In the genomic region with DNA sequence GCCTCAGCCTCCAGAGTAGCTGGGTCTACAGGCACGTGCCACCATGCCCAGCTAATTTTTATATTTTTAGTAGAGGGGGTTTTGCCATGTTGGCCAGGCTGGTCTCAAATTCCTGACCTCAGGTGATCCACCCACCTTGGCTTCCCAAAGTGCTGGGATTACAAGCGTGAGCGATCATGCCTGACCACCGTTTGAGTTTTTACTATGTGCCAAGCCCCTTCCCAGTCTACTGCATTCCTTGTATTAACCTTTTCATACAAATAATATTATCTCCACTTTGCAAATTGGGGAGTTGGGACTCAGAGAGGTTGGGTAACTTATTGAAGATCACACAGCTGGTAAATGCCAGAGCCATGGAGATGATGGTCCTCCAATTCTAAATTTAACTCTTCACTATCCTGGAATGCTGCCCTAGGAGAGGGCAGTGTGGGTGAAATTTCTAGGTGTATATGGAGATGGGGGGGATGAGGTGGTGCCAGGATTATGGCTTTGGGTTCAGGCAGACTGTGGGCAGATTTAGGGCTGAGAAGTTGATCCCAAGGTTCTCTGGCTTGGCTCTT, we compare ENCODE assay signal across 12 cellular contexts. TPM values are rescaled to one million over a fixed set of nuclear protein-coding genes. Genes with fewer than 3 reads are reported as not detected.
DNase-seq lines count a peak whose midpoint lies in the region; ATAC-seq and TF ChIP-seq lines count a peak whose summit lies in the region.
"Had no signal": no experiment of that assay in that cellular context is flagged by ENCODE, and none has a peak within 500 bp of the region (broad histone marks: within the 10 kb centered on the region; RNA-seq: fewer than 3 reads in every experiment).

No MANE protein-coding gene starts in this region.

- no peak overlapping the region for H3K27ac ChIP-seq in CD4-positive, CD25-positive, alpha-beta regulatory T cell (ENCODE audit: insufficient read depth, low read length, poor library complexity, severe bottlenecking)
- H3K27ac ChIP-seq in H9 (ENCODE audit: insufficient read length, low read depth, low read length): no peak overlapping the region
- H3K27ac ChIP-seq in naive thymus-derived CD4-positive, alpha-beta T cell (ENCODE audit: low read depth, low read length): no peak overlapping the region
- H3K27ac ChIP-seq in A673 (ENCODE audit: low read depth, low read length, poor library complexity, severe bottlenecking): no peak overlapping the region

- WGBS in H9 (ENCODE audit: extremely low coverage, insufficient read length, low lambda C conversion rate): no CpG with 5 or more reads among the region's 4 CpGs

- H2BK15ac ChIP-seq in H9 (ENCODE audit: low read depth, low read length): no peak overlapping the region

- POLR2A ChIA-PET in activated CD8-positive, alpha-beta T cell treated with anti-CD3 and anti-CD28 coated beads, Interleukin-2, amount 10 ng/mL, durations not matched to agents 7 days and 5 days (lab: Charles Lee): interaction anchor here (0.9 to 1.4 kb wide), 4 partner anchors 13 to 156 kb away, joined by 3 read pairs; no protein-coding TSS in a partner anchor
- POLR2A ChIA-PET in naive thymus-derived CD4-positive, alpha-beta T cell (lab: Charles Lee): interaction anchor here (1.3 to 4.2 kb wide), 2 partner anchors 24 to 160 kb away, joined by 5 to 29 read pairs; partner anchors contain the start of genes HTD2, KCTD6 and RPP14
- POLR2A ChIA-PET in A673 (lab: Charles Lee; ENCODE audit: low non-redundant PET): no interaction called here

- no peak overlapping the region for H3K18ac ChIP-seq in H9 (ENCODE audit: insufficient read length, low read depth, low read length)

- no peak for DNase-seq in CD4-positive, CD25-positive, alpha-beta regulatory T cell
- DNase-seq in H9: no peak
- no peak for DNase-seq in activated CD8-positive, alpha-beta T cell treated with anti-CD3 and anti-CD28 coated beads, Interleukin-2, amount 10 ng/mL, durations not matched to agents 7 days and 5 days
- DNase-seq in naive thymus-derived CD4-positive, alpha-beta T cell: no peak
- DNase-seq in left ventricle myocardium superior: no peak
- no peak for DNase-seq in A673 (ENCODE audit: low spot score)
- DNase-seq: activated gamma-delta T cell treated with Interleukin-2 at 50 U/mL for 16 hours, NCI-H1092 treated with DMSO at 0.1 percent for 48 hours, NCI-H446 treated with DMSO at 0.1 percent for 48 hours, WERI-Rb-1 had no signal

- H3K36me3 Mint-ChIP-seq in CD4-positive, CD25-positive, alpha-beta regulatory T cell: no peaks in the 10 kb centered on the region
- H3K36me3 Mint-ChIP-seq in H9 (ENCODE audit: insufficient read depth in 1 of 3, low read depth in 3 of 3): no peaks in the 10 kb centered on the region
- peaks cover 11% of the 10 kb centered on the region for H3K36me3 Mint-ChIP-seq in activated CD8-positive, alpha-beta T cell treated with anti-CD3 and anti-CD28 coated beads, Interleukin-2, amount 10 ng/mL, durations not matched to agents 7 days and 5 days (ENCODE audit: low read depth)
- H3K36me3 Mint-ChIP-seq in naive thymus-derived CD4-positive, alpha-beta T cell: peaks cover 0 to 6% (median 4%) of the 10 kb centered on the region in 5 donors

- H2BK5ac ChIP-seq in H9 (ENCODE audit: insufficient read length, low read length): no peak overlapping the region

- no peaks in the 10 kb centered on the region for H3K27me3 ChIP-seq in CD4-positive, CD25-positive, alpha-beta regulatory T cell (ENCODE audit: control insufficient read depth, insufficient read depth, low read length)
- no peaks in the 10 kb centered on the region; the same call in 1 of the 2 replicates for H3K27me3 ChIP-seq in H9 (ENCODE audit: insufficient read depth, low read length)
- H3K27me3 ChIP-seq in naive thymus-derived CD4-positive, alpha-beta T cell (ENCODE audit: control insufficient read depth in 2 of 2, insufficient read depth in 2 of 2, low read length in 2 of 2): no peaks in the 10 kb centered on the region
- no peaks in the 10 kb centered on the region for H3K27me3 ChIP-seq in A673 (replicated peaks; ENCODE audit: insufficient read depth, low read depth, low read length, poor library complexity)

- peaks cover 5% of the 10 kb centered on the region for H3K27me3 Mint-ChIP-seq in CD4-positive, CD25-positive, alpha-beta regulatory T cell
- H3K27me3 Mint-ChIP-seq in H9 (ENCODE audit: low read depth): peaks cover 39% of the 10 kb centered on the region
- no peaks in the 10 kb centered on the region for H3K27me3 Mint-ChIP-seq in activated CD8-positive, alpha-beta T cell treated with anti-CD3 and anti-CD28 coated beads, Interleukin-2, amount 10 ng/mL, durations not matched to agents 7 days and 5 days (ENCODE audit: low read depth)
- no peaks in the 10 kb centered on the region for H3K27me3 Mint-ChIP-seq in naive thymus-derived CD4-positive, alpha-beta T cell

- no peak overlapping the region for H3K56ac ChIP-seq in H9 (ENCODE audit: insufficient read length, low read depth, low read length)

- H3K4ac ChIP-seq in H9 (ENCODE audit: low read depth, low read length): no peak overlapping the region

- TF ChIP-seq CTCF in H9 (conservative IDR thresholded peaks at IDR 0.05) (no peak), A673 (conservative IDR thresholded peaks at IDR 0.05; ENCODE audit: low read depth, low read length) (no peak)

- H3K4me3 ChIP-seq in CD4-positive, CD25-positive, alpha-beta regulatory T cell (ENCODE audit: low read depth, low read length): no peak overlapping the region
- no peak overlapping the region for H3K4me3 ChIP-seq in naive thymus-derived CD4-positive, alpha-beta T cell (ENCODE audit: low read length)
- H3K4me3 ChIP-seq in A673 (ENCODE audit: low read depth, low read length, poor library complexity, severe bottlenecking): no peak overlapping the region

- no peaks in the 10 kb centered on the region for H4K20me1 ChIP-seq in H9 (ENCODE audit: control insufficient read depth, insufficient read depth, insufficient read length)

- no peak overlapping the region for H4K5ac ChIP-seq in H9 (ENCODE audit: insufficient read length, low read depth, low read length)

- H3K23me2 ChIP-seq in H9 (ENCODE audit: insufficient read length, low read depth, low read length, poor library complexity, severe bottlenecking): peaks cover 4% of the 10 kb centered on the region

- H2AK5ac ChIP-seq in H9 (ENCODE audit: insufficient read length, low read length): no peak overlapping the region

- H3K27ac Mint-ChIP-seq in CD4-positive, CD25-positive, alpha-beta regulatory T cell: no peak overlapping the region
- H3K27ac Mint-ChIP-seq in H9: no peak overlapping the region
- H3K27ac Mint-ChIP-seq in activated CD8-positive, alpha-beta T cell treated with anti-CD3 and anti-CD28 coated beads, Interleukin-2, amount 10 ng/mL, durations not matched to agents 7 days and 5 days: no peak overlapping the region
- peak overlapping the region in 4 of 9 donors; percentile 4 to 67 (median 54) for H3K27ac Mint-ChIP-seq in naive thymus-derived CD4-positive, alpha-beta T cell

- CTCF ChIA-PET in activated CD8-positive, alpha-beta T cell treated with anti-CD3 and anti-CD28 coated beads, Interleukin-2, amount 10 ng/mL, durations not matched to agents 7 days and 5 days (lab: Charles Lee): interaction anchor here (0.9 to 6.5 kb wide), 5 partner anchors 14 to 161 kb away, joined by 3 to 55 read pairs (median 5); partner anchors contain the start of genes HTD2, KCTD6 and RPP14
- CTCF ChIA-PET in naive thymus-derived CD4-positive, alpha-beta T cell (lab: Charles Lee): interaction anchor here (0.6 to 1.2 kb wide), 2 partner anchors 25 to 41 kb away, joined by 4 read pairs; partner anchors contain the start of genes HTD2 and RPP14
- CTCF ChIA-PET in A673 (lab: Charles Lee): no interaction called here

- no peak overlapping the region for H4K91ac ChIP-seq in H9 (ENCODE audit: insufficient read length, low read depth, low read length)

- no TSS peak for BruUV-seq in A673 (replicated peaks; lab: Mats Ljungman, UMichigan)

- no peaks in the 10 kb centered on the region for H3K36me3 ChIP-seq in CD4-positive, CD25-positive, alpha-beta regulatory T cell (ENCODE audit: control insufficient read depth, insufficient read depth, low read length)
- peaks cover 0 to 4% (median 0%) of the 10 kb centered on the region in 3 experiments for H3K36me3 ChIP-seq in naive thymus-derived CD4-positive, alpha-beta T cell (ENCODE audit: control insufficient read depth in 2 of 3, insufficient read depth in 3 of 3, low read length in 3 of 3)
- no peaks in the 10 kb centered on the region for H3K36me3 ChIP-seq in A673 (ENCODE audit: insufficient read depth, low read length, poor library complexity, severe bottlenecking)
- H3K36me3 ChIP-seq: WERI-Rb-1 had no signal

- no peak overlapping the region for H2AFZ ChIP-seq in H9 (ENCODE audit: low read length)

- intact Hi-C loops in naive thymus-derived CD4-positive, alpha-beta T cell (cut with micrococcal nuclease): loop anchor here (1.0 to 5.0 kb wide), 8 partner anchors 7 to 160 kb away; partner anchors contain the start of genes ABHD6 (in 1 of the 2), HTD2 (in 1 of the 2), PDHB (in 1 of the 2) and RPP14 (in 1 of the 2)
- intact Hi-C loops in left ventricle myocardium superior (cut with micrococcal nuclease): no loop called here
- intact Hi-C loops in A673 (cut with micrococcal nuclease; ENCODE audit: unreplicated experiment): loop anchor here (5.0 kb wide), 1 partner anchor 56 kb away; no protein-coding TSS in a partner anchor

- peaks cover 0 to 1% (median 0%) of the 10 kb centered on the region in 7 donors for H3K9me3 Mint-ChIP-seq in CD4-positive, CD25-positive, alpha-beta regulatory T cell
- H3K9me3 Mint-ChIP-seq in H9: no peaks in the 10 kb centered on the region
- H3K9me3 Mint-ChIP-seq in activated CD8-positive, alpha-beta T cell treated with anti-CD3 and anti-CD28 coated beads, Interleukin-2, amount 10 ng/mL, durations not matched to agents 7 days and 5 days (ENCODE audit: insufficient read depth): no peaks in the 10 kb centered on the region
- no peaks in the 10 kb centered on the region for H3K9me3 Mint-ChIP-seq in naive thymus-derived CD4-positive, alpha-beta T cell

- H3K79me2 ChIP-seq in H9 (ENCODE audit: insufficient read depth, low read length): no peaks in the 10 kb centered on the region

- H3K9me3 ChIP-seq in CD4-positive, CD25-positive, alpha-beta regulatory T cell (ENCODE audit: control insufficient read depth in 2 of 2, low read length in 2 of 2): no peaks in the 10 kb centered on the region
- H3K9me3 ChIP-seq in H9 (ENCODE audit: control insufficient read depth, low read depth, low read length): no peaks in the 10 kb centered on the region
- H3K9me3 ChIP-seq in naive thymus-derived CD4-positive, alpha-beta T cell (ENCODE audit: control insufficient read depth in 2 of 3, low read length in 3 of 3): no peaks in the 10 kb centered on the region
- no peaks in the 10 kb centered on the region for H3K9me3 ChIP-seq in A673 (ENCODE audit: low read depth, low read length, poor library complexity, severe bottlenecking)

- no peak overlapping the region for H3K9ac ChIP-seq in H9 (ENCODE audit: extremely low read depth, insufficient read length, low read length)

- H3K14ac ChIP-seq in H9 (ENCODE audit: insufficient read depth, low read length): no peak overlapping the region

- H3T11ph ChIP-seq in H9 (ENCODE audit: low read length): no peak overlapping the region

- no peak overlapping the region for H4K8ac ChIP-seq in H9 (replicated peaks; ENCODE audit: insufficient read length, low read depth, low read length)

- no peak overlapping the region for H2BK20ac ChIP-seq in H9 (ENCODE audit: low read depth, low read length, poor library complexity, severe bottlenecking)

- H3K4me3 Mint-ChIP-seq in CD4-positive, CD25-positive, alpha-beta regulatory T cell: peak overlapping the region; percentile 54 to 84 (median 78)
- H3K4me3 Mint-ChIP-seq in H9: peak overlapping the region; percentile 59 to 84; a peak in 4 of 5 replicates
- H3K4me3 Mint-ChIP-seq in activated CD8-positive, alpha-beta T cell treated with anti-CD3 and anti-CD28 coated beads, Interleukin-2, amount 10 ng/mL, durations not matched to agents 7 days and 5 days: peak overlapping the region; percentile 66
- H3K4me3 Mint-ChIP-seq in naive thymus-derived CD4-positive, alpha-beta T cell: peak overlapping the region in 9 of 10 donors; percentile 33 to 99 (median 64)

- H3K79me1 ChIP-seq in H9 (ENCODE audit: insufficient read depth, low read depth, low read length, poor library complexity, severe bottlenecking): no peaks in the 10 kb centered on the region

- H3K4me1 ChIP-seq in CD4-positive, CD25-positive, alpha-beta regulatory T cell (ENCODE audit: control insufficient read depth, insufficient read depth, low read length, poor library complexity, severe bottlenecking): peaks cover 29% of the 10 kb centered on the region
- no peaks in the 10 kb centered on the region; the same call in 1 of the 2 replicates for H3K4me1 ChIP-seq in H9 (ENCODE audit: insufficient read depth, low read length)
- peaks cover 20 to 22% of the 10 kb centered on the region in 2 donors for H3K4me1 ChIP-seq in naive thymus-derived CD4-positive, alpha-beta T cell (ENCODE audit: control insufficient read depth in 2 of 2, insufficient read depth in 2 of 2, low read length in 2 of 2)
- H3K4me1 ChIP-seq in A673 (ENCODE audit: insufficient read depth, low read length, poor library complexity, severe bottlenecking): peaks cover 15% of the 10 kb centered on the region

- H3K23ac ChIP-seq in H9 (ENCODE audit: insufficient read length, low read depth, low read length): no peak overlapping the region

- no peak for ATAC-seq in CD4-positive, CD25-positive, alpha-beta regulatory T cell (ENCODE audit: low read depth in 2 of 2)
- no peak for ATAC-seq in activated CD8-positive, alpha-beta T cell treated with anti-CD3 and anti-CD28 coated beads, Interleukin-2, amount 10 ng/mL, durations not matched to agents 7 days and 5 days
- no peak for ATAC-seq in naive thymus-derived CD4-positive, alpha-beta T cell
- ATAC-seq in left ventricle myocardium superior (no peak), GM18502 (IDR thresholded peaks at IDR 0.05; ENCODE audit: poor library complexity, unreplicated experiment) (no peak), HG02678 (IDR thresholded peaks at IDR 0.05; ENCODE audit: unreplicated experiment) (no peak)

- H3K4me2 ChIP-seq in H9 (ENCODE audit: insufficient read depth, insufficient read length, low read length): no peak overlapping the region

- peaks cover 19 to 39% (median 32%) of the 10 kb centered on the region in 4 donors for H3K4me1 Mint-ChIP-seq in CD4-positive, CD25-positive, alpha-beta regulatory T cell
- H3K4me1 Mint-ChIP-seq in H9: peaks cover 10 to 26% of the 10 kb centered on the region in 2 experiments
- H3K4me1 Mint-ChIP-seq in activated CD8-positive, alpha-beta T cell treated with anti-CD3 and anti-CD28 coated beads, Interleukin-2, amount 10 ng/mL, durations not matched to agents 7 days and 5 days (ENCODE audit: low read depth): peaks cover 41% of the 10 kb centered on the region
- H3K4me1 Mint-ChIP-seq in naive thymus-derived CD4-positive, alpha-beta T cell: peaks cover 30 to 45% (median 36%) of the 10 kb centered on the region in 7 donors

- no peak overlapping the region for H2BK12ac ChIP-seq in H9 (ENCODE audit: insufficient read length, low read depth, low read length)

- no peak overlapping the region for H2BK120ac ChIP-seq in H9 (ENCODE audit: low read depth, low read length, poor library complexity, severe bottlenecking)

RNA-seq across cellular contexts. Expression of gene PXK, which starts 1.0 kb away (rescaled TPM):
- total RNA-seq in CD4-positive, CD25-positive, alpha-beta regulatory T cell: 21.8 TPM
- 10 to 100 TPM; 24.9 to 32.6 (median 31.9) TPM for polyA plus RNA-seq in CD4-positive, CD25-positive, alpha-beta regulatory T cell
- total RNA-seq in H9 (2021): 3.3 and 3.4 TPM in 2 replicates
- total RNA-seq in activated CD8-positive, alpha-beta T cell treated with anti-CD3 and anti-CD28 coated beads, Interleukin-2, amount 10 ng/mL, durations not matched to agents 7 days and 5 days: 10 to 100 TPM; 31.5 to 33.4 TPM
- total RNA-seq in naive thymus-derived CD4-positive, alpha-beta T cell: 10 to 100 TPM; 17.3 to 38.9 (median 22.3) TPM
- 10 to 100 TPM; 23.1 to 26.3 TPM for polyA plus RNA-seq in naive thymus-derived CD4-positive, alpha-beta T cell
- total RNA-seq in left ventricle myocardium superior: 12.9 TPM
- 13.2 and 14.2 TPM in 2 replicates for total RNA-seq in A673 (2021)

RNA-seq across cellular contexts. Expression of gene HTD2, which starts 25.4 kb away (rescaled TPM):
- total RNA-seq in CD4-positive, CD25-positive, alpha-beta regulatory T cell: 9.7 TPM
- 10 to 100 TPM; 14.6 to 29.5 (median 22.9) TPM for polyA plus RNA-seq in CD4-positive, CD25-positive, alpha-beta regulatory T cell
- 13.4 and 16.1 TPM in 2 replicates for total RNA-seq in H9 (2021)
- 1 to 10 TPM; 7.6 to 8.1 TPM for total RNA-seq in activated CD8-positive, alpha-beta T cell treated with anti-CD3 and anti-CD28 coated beads, Interleukin-2, amount 10 ng/mL, durations not matched to agents 7 days and 5 days
- total RNA-seq in naive thymus-derived CD4-positive, alpha-beta T cell: 10 to 100 TPM in 2 of 5 experiments, 1 to 10 TPM in 3; 4.5 to 10.6 (median 9.2) TPM
- 10 to 100 TPM; 25.7 to 35.8 TPM for polyA plus RNA-seq in naive thymus-derived CD4-positive, alpha-beta T cell
- 14.9 TPM for total RNA-seq in left ventricle myocardium superior
- total RNA-seq in A673 (2021): 9.0 and 9.6 TPM in 2 replicates

RNA-seq across cellular contexts. Expression of gene RPP14, which starts 25.6 kb away (rescaled TPM):
- 14.3 TPM for total RNA-seq in CD4-positive, CD25-positive, alpha-beta regulatory T cell
- polyA plus RNA-seq in CD4-positive, CD25-positive, alpha-beta regulatory T cell: 1 to 10 TPM; 5.7 to 7.1 (median 6.8) TPM
- total RNA-seq in H9 (2021): 23.9 and 24.4 TPM in 2 replicates
- total RNA-seq in activated CD8-positive, alpha-beta T cell treated with anti-CD3 and anti-CD28 coated beads, Interleukin-2, amount 10 ng/mL, durations not matched to agents 7 days and 5 days: 10 to 100 TPM; 12.8 to 15.1 TPM
- 10 to 100 TPM; 14.8 to 21.6 (median 17.6) TPM for total RNA-seq in naive thymus-derived CD4-positive, alpha-beta T cell
- 1 to 10 TPM; 6.8 to 7.1 TPM for polyA plus RNA-seq in naive thymus-derived CD4-positive, alpha-beta T cell
- 25.0 TPM for total RNA-seq in left ventricle myocardium superior
- total RNA-seq in A673 (2021): 17.4 and 18.2 TPM in 2 replicates
